In the genomic region with DNA sequence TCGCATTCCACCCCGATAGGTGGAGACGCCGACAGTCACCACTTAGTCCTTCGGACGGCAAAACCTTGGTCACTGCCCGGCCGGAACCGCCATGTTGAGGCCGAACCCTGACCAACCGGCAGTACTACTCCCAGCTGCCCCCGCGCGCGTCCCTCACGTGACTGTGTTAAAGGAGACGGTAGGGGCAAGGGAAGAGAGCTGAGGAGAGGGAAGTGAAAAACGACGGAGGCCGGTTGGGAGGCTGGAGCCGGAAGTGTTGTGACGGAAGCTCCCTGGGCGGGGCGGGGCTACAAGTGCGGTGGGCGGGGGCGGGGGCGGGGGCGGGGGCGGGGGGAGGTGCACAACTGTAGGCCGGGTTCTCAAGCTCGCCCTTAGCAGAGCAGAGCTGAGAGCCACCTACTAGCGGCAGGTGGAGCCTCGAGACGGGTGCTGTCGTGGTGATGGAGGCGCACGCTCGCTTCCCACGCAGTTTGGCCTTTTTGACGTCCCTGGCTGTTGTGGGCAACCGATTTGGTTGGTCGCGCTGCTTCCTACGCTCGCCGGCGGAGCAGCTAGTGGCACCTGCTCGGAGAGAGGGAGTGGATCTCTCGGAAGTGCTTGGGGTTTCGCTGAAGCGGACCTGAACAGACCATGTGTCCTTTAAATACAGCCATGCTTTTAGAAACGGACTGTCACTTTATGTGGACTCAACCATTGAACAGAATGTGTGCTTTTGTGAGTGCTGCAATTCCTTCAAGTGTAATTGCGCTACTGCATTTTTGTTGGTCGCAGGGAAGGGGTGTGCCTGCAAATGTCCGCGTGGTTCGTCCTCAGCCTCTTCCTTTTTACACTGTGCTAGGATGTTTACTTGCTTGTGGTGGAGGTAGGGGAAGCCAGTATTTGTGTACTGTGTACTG, we compare ENCODE assay signal across 8 cellular contexts. TPM values are rescaled to one million over a fixed set of nuclear protein-coding genes. Genes with fewer than 3 reads are reported as not detected.
DNase-seq lines count a peak whose midpoint lies in the region; ATAC-seq, FAIRE-seq and TF ChIP-seq lines count a peak whose summit lies in the region.

A gene with protein sequence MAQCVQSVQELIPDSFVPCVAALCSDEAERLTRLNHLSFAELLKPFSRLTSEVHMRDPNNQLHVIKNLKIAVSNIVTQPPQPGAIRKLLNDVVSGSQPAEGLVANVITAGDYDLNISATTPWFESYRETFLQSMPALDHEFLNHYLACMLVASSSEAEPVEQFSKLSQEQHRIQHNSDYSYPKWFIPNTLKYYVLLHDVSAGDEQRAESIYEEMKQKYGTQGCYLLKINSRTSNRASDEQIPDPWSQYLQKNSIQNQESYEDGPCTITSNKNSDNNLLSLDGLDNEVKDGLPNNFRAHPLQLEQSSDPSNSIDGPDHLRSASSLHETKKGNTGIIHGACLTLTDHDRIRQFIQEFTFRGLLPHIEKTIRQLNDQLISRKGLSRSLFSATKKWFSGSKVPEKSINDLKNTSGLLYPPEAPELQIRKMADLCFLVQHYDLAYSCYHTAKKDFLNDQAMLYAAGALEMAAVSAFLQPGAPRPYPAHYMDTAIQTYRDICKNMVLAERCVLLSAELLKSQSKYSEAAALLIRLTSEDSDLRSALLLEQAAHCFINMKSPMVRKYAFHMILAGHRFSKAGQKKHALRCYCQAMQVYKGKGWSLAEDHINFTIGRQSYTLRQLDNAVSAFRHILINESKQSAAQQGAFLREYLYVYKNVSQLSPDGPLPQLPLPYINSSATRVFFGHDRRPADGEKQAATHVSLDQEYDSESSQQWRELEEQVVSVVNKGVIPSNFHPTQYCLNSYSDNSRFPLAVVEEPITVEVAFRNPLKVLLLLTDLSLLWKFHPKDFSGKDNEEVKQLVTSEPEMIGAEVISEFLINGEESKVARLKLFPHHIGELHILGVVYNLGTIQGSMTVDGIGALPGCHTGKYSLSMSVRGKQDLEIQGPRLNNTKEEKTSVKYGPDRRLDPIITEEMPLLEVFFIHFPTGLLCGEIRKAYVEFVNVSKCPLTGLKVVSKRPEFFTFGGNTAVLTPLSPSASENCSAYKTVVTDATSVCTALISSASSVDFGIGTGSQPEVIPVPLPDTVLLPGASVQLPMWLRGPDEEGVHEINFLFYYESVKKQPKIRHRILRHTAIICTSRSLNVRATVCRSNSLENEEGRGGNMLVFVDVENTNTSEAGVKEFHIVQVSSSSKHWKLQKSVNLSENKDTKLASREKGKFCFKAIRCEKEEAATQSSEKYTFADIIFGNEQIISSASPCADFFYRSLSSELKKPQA (N-terminal part only) (minus strand): TSS at position 130 of the 896 bp plus-strand sequence. CDS start 364 bp downstream, outside the sequence.

- H4K20me1 ChIP-seq in Loucy (ENCODE audit: insufficient read depth, low read length, poor library complexity, severe bottlenecking) = peaks cover 40% of the 10 kb centered on the region

- H3K4me3 ChIP-seq in Loucy (ENCODE audit: low read length, poor library complexity, severe bottlenecking) (peak within 1 kb of the TSS; percentile 96), fibroblast of the aortic adventitia (ENCODE audit: low read depth, low read length) (peak within 1 kb of the TSS; percentile 90)

- FAIRE-seq in H54 (lab: Jason Lieb, UNC) = no peak

- no peaks in the 10 kb centered on the region for H3K27me3 ChIP-seq in Loucy (ENCODE audit: insufficient read depth, low read length, poor library complexity, severe bottlenecking)

- peak within 1 kb of the TSS; percentile 100 for H3K4me3 Mint-ChIP-seq in nephron progenitor cell
- peak within 1 kb of the TSS; percentile 99 to 100 for H3K4me3 Mint-ChIP-seq in stimulated activated naive CD8-positive, alpha-beta T cell treated with anti-CD3 and anti-CD28 coated beads, Interleukin-15, amount 100 ng/mL, for 72 hours

- no peaks in the 10 kb centered on the region for H3F3A ChIP-seq in Loucy (ENCODE audit: low read depth)

- H3K4me2 ChIP-seq in Loucy (ENCODE audit: low read depth, low read length, poor library complexity, severe bottlenecking) = peak within 1 kb of the TSS; percentile 96

- H3K79me2 ChIP-seq in Loucy (ENCODE audit: insufficient read depth, low read length) = peaks cover 54% of the 10 kb centered on the region

- no peaks in the 10 kb centered on the region; the same call in 1 of the 2 replicates for H3K9me3 ChIP-seq in ES-I3 (ENCODE audit: control insufficient read depth, insufficient read depth, low read length)
- H3K9me3 ChIP-seq in Loucy (ENCODE audit: insufficient read depth, low read depth, low read length) = no peaks in the 10 kb centered on the region

- peak; percentile 89 for ATAC-seq in stimulated activated naive CD8-positive, alpha-beta T cell treated with anti-CD3 and anti-CD28 coated beads, Interleukin-15, amount 100 ng/mL, for 72 hours

- H3K36me3 ChIP-seq in ES-I3 (ENCODE audit: insufficient read depth, low read length) = no peaks in the 10 kb centered on the region
- no peaks in the 10 kb centered on the region for H3K36me3 ChIP-seq in Loucy (ENCODE audit: insufficient read depth, low read length)

- DNase-seq in H54 (ENCODE audit: insufficient read length, low spot score) = peak; percentile 79
- DNase-seq in activated effector memory CD4-positive, alpha-beta T cell treated with Interleukin-2 at 50 U/mL for 16 hours = peak; percentile 83
- DNase-seq in fibroblast of the aortic adventitia (ENCODE audit: low read depth) = peak; percentile 98
- peak; percentile 93 for DNase-seq in nephron progenitor cell
- peak; percentile 88 to 92 for DNase-seq in stimulated activated naive CD8-positive, alpha-beta T cell treated with anti-CD3 and anti-CD28 coated beads, Interleukin-15, amount 100 ng/mL, for 72 hours

- H2AFZ ChIP-seq in Loucy (ENCODE audit: low read length) = peak within 1 kb of the TSS; percentile 98

- peak within 1 kb of the TSS; percentile 100 for H3K27ac Mint-ChIP-seq in nephron progenitor cell
- peak within 1 kb of the TSS; percentile 99 to 100 for H3K27ac Mint-ChIP-seq in stimulated activated naive CD8-positive, alpha-beta T cell treated with anti-CD3 and anti-CD28 coated beads, Interleukin-15, amount 100 ng/mL, for 72 hours

- H3K9me2 ChIP-seq in Loucy (replicated peaks; ENCODE audit: low read depth, low read length) = no peaks in the 10 kb centered on the region

- H3K4me1 ChIP-seq in ES-I3 (ENCODE audit: insufficient read depth, low read length) (peaks cover 3% of the 10 kb centered on the region; the same call in 1 of the 2 replicates), Loucy (ENCODE audit: insufficient read depth, low read length, poor library complexity, severe bottlenecking) (peaks cover 29% of the 10 kb centered on the region)

- TF ChIP-seq CTCF in Loucy (conservative IDR thresholded peaks at IDR 0.05; ENCODE audit: low read length) (no peak), fibroblast of the aortic adventitia (IDR thresholded peaks at IDR 0.05; ENCODE audit: insufficient read depth, low read length) (no peak), nephron progenitor cell (IDR thresholded peaks at IDR 0.05) (no peak)

- H3K4me1 Mint-ChIP-seq in nephron progenitor cell = peaks cover 47% of the 10 kb centered on the region
- H3K4me1 Mint-ChIP-seq in stimulated activated naive CD8-positive, alpha-beta T cell treated with anti-CD3 and anti-CD28 coated beads, Interleukin-15, amount 100 ng/mL, for 72 hours = peaks cover 53% of the 10 kb centered on the region

- no peaks in the 10 kb centered on the region for H3K9me3 Mint-ChIP-seq in nephron progenitor cell
- no peaks in the 10 kb centered on the region for H3K9me3 Mint-ChIP-seq in stimulated activated naive CD8-positive, alpha-beta T cell treated with anti-CD3 and anti-CD28 coated beads, Interleukin-15, amount 100 ng/mL, for 72 hours

- TF ChIP-seq POLR2A in H54 (IDR thresholded peaks at IDR 0.05; ENCODE audit: low read depth, low read length) (peak; percentile 86), Raji (IDR thresholded peaks at IDR 0.05; ENCODE audit: insufficient read depth, low read depth, low read length) (peak; percentile 92)

- H3K27me3 Mint-ChIP-seq in nephron progenitor cell (ENCODE audit: low read depth, poor library complexity) = peaks cover 43% of the 10 kb centered on the region
- H3K27me3 Mint-ChIP-seq in stimulated activated naive CD8-positive, alpha-beta T cell treated with anti-CD3 and anti-CD28 coated beads, Interleukin-15, amount 100 ng/mL, for 72 hours = no peaks in the 10 kb centered on the region

- H3K36me3 Mint-ChIP-seq in nephron progenitor cell (ENCODE audit: low read depth) = peaks cover 19% of the 10 kb centered on the region

- peak within 1 kb of the TSS; percentile 99 for H3K9ac ChIP-seq in ES-I3 (ENCODE audit: low read depth, low read length)
- peak within 1 kb of the TSS; percentile 79 for H3K9ac ChIP-seq in Loucy (ENCODE audit: low read depth, low read length, poor library complexity, severe bottlenecking)

RNA-seq across cellular contexts. Expression of the gene that starts here (rescaled TPM):
- total RNA-seq in fibroblast of the aortic adventitia (ENCODE audit: low replicate concordance) = 18.8 and 48.5 TPM in 2 replicates

Comparison
In these comparisons a context has a peak if more than half of its experiments do, and no peak if none do; other contexts are left out.
1. Peak in every context shown above with its lines: DNase-seq, ATAC-seq and H3K4me3 ChIP-seq.